17 cellular contexts compared by ENCODE assay signal in genomic region chr1:88063605-88064004, GRCh38.
DNase-seq lines count a peak whose midpoint lies in the region; ATAC-seq, FAIRE-seq and TF ChIP-seq lines count a peak whose summit lies in the region.
"Had no signal": no experiment of that assay in that cellular context is flagged by ENCODE, and none has a peak within 500 bp of the region (broad histone marks: within the 10 kb centered on the region; RNA-seq: fewer than 3 reads in every experiment).

No MANE protein-coding gene starts in this region.

- POLR2A ChIA-PET in CD4-positive, alpha-beta T cell (lab: Charles Lee) = no interaction called here

- no peaks in the 10 kb centered on the region for H3K4me1 Mint-ChIP-seq in CD4-positive, alpha-beta T cell (ENCODE audit: low read depth)

- CTCF ChIA-PET in CD4-positive, alpha-beta T cell (lab: Charles Lee) = no interaction called here

- H3K9me3 Mint-ChIP-seq in CD4-positive, alpha-beta T cell = no peaks in the 10 kb centered on the region

- H3K27me3 Mint-ChIP-seq in CD4-positive, alpha-beta T cell = no peaks in the 10 kb centered on the region

- no peak overlapping the region for H3K4me3 ChIP-seq in AG10803 (ENCODE audit: low read length)
- no peak overlapping the region for H3K4me3 ChIP-seq in epithelial cell of esophagus (ENCODE audit: low read length)
- H3K4me3 ChIP-seq in skeletal muscle cell (ENCODE audit: low read depth, low read length) = no peak overlapping the region

- TF ChIP-seq CTCF in AG10803 (conservative IDR thresholded peaks at IDR 0.05; ENCODE audit: low read length) (no peak), epithelial cell of esophagus (IDR thresholded peaks at IDR 0.05; ENCODE audit: insufficient read depth, low read depth, low read length, missing control alignments) (no peak)
- TF ChIP-seq CTCF in CD4-positive, alpha-beta T cell (IDR thresholded peaks at IDR 0.05) = no peak

- no peak overlapping the region for H3K27ac Mint-ChIP-seq in CD4-positive, alpha-beta T cell

- H3K27me3 ChIP-seq in CD4-positive, alpha-beta T cell (ENCODE audit: control insufficient read depth, insufficient read depth, low read length) = no peaks in the 10 kb centered on the region

- no peaks in the 10 kb centered on the region for H3K9me3 ChIP-seq in CD4-positive, alpha-beta T cell (ENCODE audit: control insufficient read depth, low read length)

- H3K36me3 Mint-ChIP-seq in CD4-positive, alpha-beta T cell (ENCODE audit: low read depth) = no peaks in the 10 kb centered on the region

- intact Hi-C loops in CD4-positive, alpha-beta T cell (cut with DNase I, micrococcal nuclease) = loop anchor here in 1 of 2 experiments (10.0 kb wide), 1 partner anchor 769 kb away; no protein-coding TSS in a partner anchor

- FAIRE-seq in RCC 7860 (lab: Jason Lieb, UNC) = peak; percentile 58
- FAIRE-seq: A204.1 had no signal

- peak; percentile 6 for DNase-seq in AG10803 (ENCODE audit: low read depth)
- DNase-seq in RCC 7860 (ENCODE audit: low spot score) = no peak
- peak; percentile 28 for DNase-seq in epithelial cell of esophagus (ENCODE audit: low read depth)
- DNase-seq in skeletal muscle cell (ENCODE audit: low read depth) = peak; percentile 26
- DNase-seq in CD4-positive, alpha-beta T cell = no peak
- no peak for DNase-seq in AG08396 (ENCODE audit: low spot score)
- DNase-seq in activated CD8-positive, alpha-beta memory T cell treated with anti-CD3 and anti-CD28 coated beads for 24 hours = no peak
- DNase-seq: C1 segment of cervical spinal cord; DMS79 treated with DMSO at 0.1 percent for 48 hours; MM.1S; NCI-H1105 treated with DMSO at 0.1 percent for 48 hours; NCI-H1694; NCI-H2081 treated with DMSO at 0.1 percent for 48 hours; NK-92 treated with Interleukin-12 subunit alpha and Interleukin-12 subunit beta, amount 100 ng/mL, for 24 hours; SIG-M5 had no signal

- H3K27ac ChIP-seq in CD4-positive, alpha-beta T cell (ENCODE audit: low read depth, low read length) = no peak overlapping the region
- H3K27ac ChIP-seq: RWPE1 had no signal

- ATAC-seq in CD4-positive, alpha-beta T cell (ENCODE audit: poor library complexity) = no peak

- no peak overlapping the region for H3K4me3 Mint-ChIP-seq in CD4-positive, alpha-beta T cell

Comparison
In these comparisons a context has a peak if more than half of its experiments do, and no peak if none do; other contexts are left out.
1. DNase-seq: peak in AG10803 (single experiment), epithelial cell of esophagus (single experiment) and skeletal muscle cell (single experiment); none in RCC 7860 (single experiment), CD4-positive, alpha-beta T cell (0 of 10), AG08396 (single experiment) and activated CD8-positive, alpha-beta memory T cell treated with anti-CD3 and anti-CD28 coated beads for 24 hours (single experiment).